8 cellular contexts compared by ENCODE assay signal in the genomic region with DNA sequence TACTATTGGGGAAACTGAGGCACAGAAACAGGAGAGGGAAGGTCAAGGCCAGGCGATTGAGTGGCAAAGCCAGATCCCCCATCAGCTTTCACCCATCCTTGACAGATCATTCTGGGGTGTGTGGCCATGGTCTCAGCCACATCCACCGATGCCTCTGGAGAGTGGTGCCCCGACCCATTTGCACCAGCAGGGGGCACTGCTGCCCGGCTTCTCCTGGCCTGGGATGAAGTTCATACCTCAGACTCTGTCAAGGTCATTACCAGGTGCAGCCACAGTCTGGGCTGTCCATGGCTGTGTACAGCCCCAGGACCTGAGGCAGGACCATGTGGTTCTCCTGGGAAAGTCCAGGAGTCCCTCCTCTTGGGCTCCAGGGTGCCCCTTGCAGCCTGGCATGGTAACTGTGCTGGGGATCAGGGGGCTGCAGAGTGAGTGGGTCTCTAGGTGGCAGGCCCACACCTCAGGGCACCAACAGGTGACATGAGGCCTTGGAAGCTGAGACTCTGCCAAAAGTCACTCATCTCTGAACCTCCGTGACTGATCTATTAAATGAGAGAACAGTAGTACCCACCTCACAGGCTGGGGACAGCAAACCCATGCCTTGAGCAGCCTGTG.
DNase-seq lines count a peak whose midpoint lies in the region; ATAC-seq and TF ChIP-seq lines count a peak whose summit lies in the region.

No MANE protein-coding gene starts in this region.

- H3K4me1 ChIP-seq in ascending aorta (no peaks in the 10 kb centered on the region), iPS DF 6.9 (ENCODE audit: control insufficient read depth, insufficient read depth, low read length) (no peaks in the 10 kb centered on the region)

- no peak for ATAC-seq in HG02763 (IDR thresholded peaks at IDR 0.05; ENCODE audit: unreplicated experiment)

- TF ChIP-seq CTCF in ascending aorta (IDR thresholded peaks at IDR 0.05): peak; percentile 67 to 74 (median 72)

- no peak overlapping the region for H3K4me3 ChIP-seq in ascending aorta
- H3K4me3 ChIP-seq in iPS DF 6.9 (ENCODE audit: low read length): no peak overlapping the region

- H3K27me3 ChIP-seq in ascending aorta: no peaks in the 10 kb centered on the region
- no peaks in the 10 kb centered on the region for H3K27me3 ChIP-seq in iPS DF 6.9 (ENCODE audit: control insufficient read depth, insufficient read depth, low read length)

- intact Hi-C loops in ascending aorta (cut with DNase I): loop anchor here (1.0 kb wide), 1 partner anchor 106 kb away; no protein-coding TSS in a partner anchor

- no peaks in the 10 kb centered on the region for H3K36me3 ChIP-seq in ascending aorta
- no peaks in the 10 kb centered on the region; the same call in 1 of the 2 replicates for H3K36me3 ChIP-seq in iPS DF 6.9 (ENCODE audit: control insufficient read depth, insufficient read depth, low read length)

- WGBS in iPS DF 6.9 (ENCODE audit: insufficient coverage, insufficient read length): no CpG with 5 or more reads among the region's 5 CpGs

- H3K27ac ChIP-seq in ascending aorta (no peak overlapping the region), iPS DF 6.9 (ENCODE audit: low read length) (no peak overlapping the region)

- DNase-seq in GM03348 (ENCODE audit: low spot score): peak; percentile 88
- DNase-seq in HUDEP-2 (lab: John Stamatoyannopoulos, UW; ENCODE audit: unreplicated experiment in 76 of 76): peak in 59 of 76 experiments; percentile 8 to 76 (median 48)
- DNase-seq in T-helper 2 cell: peak; percentile 49 to 63 (median 59)
- peak in 1 of 2 donors; percentile 72 for DNase-seq in ascending aorta (ENCODE audit: low spot score in 2 of 2)
- DNase-seq in iPS DF 6.9 (ENCODE audit: low read depth, low spot score): peak; percentile 55
- peak; percentile 54 to 66 for DNase-seq in stimulated activated CD4-positive, alpha-beta T cell treated with anti-CD3 and anti-CD28 coated beads, Interleukin-15, amount 100 ng/mL, for 48 hours (ENCODE audit: low read depth in 2 of 2)
- DNase-seq in putamen (ENCODE audit: low spot score): no peak

- no peaks in the 10 kb centered on the region for H3K9me3 ChIP-seq in ascending aorta
- no peaks in the 10 kb centered on the region for H3K9me3 ChIP-seq in iPS DF 6.9 (ENCODE audit: control insufficient read depth, insufficient read depth, low read length)
